8 cellular contexts compared by ENCODE assay signal in genomic region chr10:17199351-17199804, GRCh38. TPM values are rescaled to one million over a fixed set of nuclear protein-coding genes. Genes with fewer than 3 reads are reported as not detected.
DNase-seq lines count a peak whose midpoint lies in the region; ATAC-seq and TF ChIP-seq lines count a peak whose summit lies in the region.

No MANE protein-coding gene starts in this region.

- no peaks in the 10 kb centered on the region for H3K27me3 ChIP-seq in sigmoid colon

- H3K4me3 Mint-ChIP-seq in activated CD4-positive, alpha-beta T cell treated with anti-CD3 and anti-CD28 coated beads, Interleukin-2, amount 10 ng/mL, durations not matched to agents 24 days and 14 days = no peak overlapping the region

- H3K9me3 Mint-ChIP-seq in activated CD4-positive, alpha-beta T cell treated with anti-CD3 and anti-CD28 coated beads, Interleukin-2, amount 10 ng/mL, durations not matched to agents 24 days and 14 days = no peaks in the 10 kb centered on the region

- peaks cover 26% of the 10 kb centered on the region for H3K4me1 Mint-ChIP-seq in activated CD4-positive, alpha-beta T cell treated with anti-CD3 and anti-CD28 coated beads, Interleukin-2, amount 10 ng/mL, durations not matched to agents 24 days and 14 days

- WGBS in sigmoid colon, 2 donors = 67 to 74% methylated on average over 9 of the region's 9 CpGs

- TF ChIP-seq CTCF in fibroblast of mammary gland (conservative IDR thresholded peaks at IDR 0.05; ENCODE audit: control insufficient read depth, insufficient read depth, low read depth, low read length) (no peak), sigmoid colon (IDR thresholded peaks at IDR 0.05) (no peak)

- H3K27ac Mint-ChIP-seq in activated CD4-positive, alpha-beta T cell treated with anti-CD3 and anti-CD28 coated beads, Interleukin-2, amount 10 ng/mL, durations not matched to agents 24 days and 14 days = no peak overlapping the region

- DNase-seq in GF-D8 (lab: John Stamatoyannopoulos, UW) = peak; percentile 23
- peak; percentile 70 for DNase-seq in RKO (ENCODE audit: low spot score)
- peak; percentile 72 for DNase-seq in fibroblast of mammary gland (ENCODE audit: low read depth)
- DNase-seq in sigmoid colon = no peak
- no peak for DNase-seq in HK-2 (ENCODE audit: unreplicated experiment)
- DNase-seq in activated CD4-positive, alpha-beta T cell treated with anti-CD3 and anti-CD28 coated beads, Interleukin-2, amount 10 ng/mL, durations not matched to agents 24 days and 14 days = no peak
- DNase-seq in NK-92 treated with Interleukin-12 subunit alpha and Interleukin-12 subunit beta, amount 100 ng/mL, for 24 hours (lab: John Stamatoyannopoulos, UW) = no peak

- H3K4me1 ChIP-seq in sigmoid colon = peaks cover 3 to 15% (median 10%) of the 10 kb centered on the region in 4 donors

- TF ChIP-seq POLR2A in sigmoid colon (IDR thresholded peaks at IDR 0.05) = no peak

- no peaks in the 10 kb centered on the region for H3K36me3 Mint-ChIP-seq in activated CD4-positive, alpha-beta T cell treated with anti-CD3 and anti-CD28 coated beads, Interleukin-2, amount 10 ng/mL, durations not matched to agents 24 days and 14 days (ENCODE audit: low read depth)

- H3K27ac ChIP-seq in sigmoid colon = peak overlapping the region; percentile 88 to 95 (median 91)

- TF ChIP-seq EP300 in sigmoid colon (IDR thresholded peaks at IDR 0.05) = no peak

- intact Hi-C loops in sigmoid colon (cut with DNase I) = no loop called here
- intact Hi-C loops in activated CD4-positive, alpha-beta T cell treated with anti-CD3 and anti-CD28 coated beads, Interleukin-2, amount 10 ng/mL, durations not matched to agents 24 days and 14 days (cut with micrococcal nuclease) = no loop called here

- H3K9me3 ChIP-seq in sigmoid colon = no peaks in the 10 kb centered on the region

- peak overlapping the region; percentile 62 for H3K4me3 ChIP-seq in fibroblast of mammary gland (ENCODE audit: control insufficient read depth, low read depth, low read length)
- H3K4me3 ChIP-seq in sigmoid colon = peak overlapping the region in 2 of 4 donors; percentile 68 to 72

- H3K36me3 ChIP-seq in sigmoid colon = no peaks in the 10 kb centered on the region

- no peak for ATAC-seq in HG02642 (IDR thresholded peaks at IDR 0.05; ENCODE audit: poor library complexity, unreplicated experiment)

- H3K27me3 Mint-ChIP-seq in activated CD4-positive, alpha-beta T cell treated with anti-CD3 and anti-CD28 coated beads, Interleukin-2, amount 10 ng/mL, durations not matched to agents 24 days and 14 days = no peaks in the 10 kb centered on the region

RNA-seq across cellular contexts. Expression of gene TRDMT1, which starts 2.1 kb away (rescaled TPM):
- total RNA-seq in sigmoid colon = 10 to 100 TPM in 1 of 4 donors, 1 to 10 TPM in 3; 7.5 to 13.6 (median 8.4) TPM
- 1 to 10 TPM; 1.2 to 2.3 (median 2.3) TPM for polyA plus RNA-seq in sigmoid colon
- total RNA-seq in activated CD4-positive, alpha-beta T cell treated with anti-CD3 and anti-CD28 coated beads, Interleukin-2, amount 10 ng/mL, durations not matched to agents 24 days and 14 days = 3.9 and 5.6 TPM in 2 replicates

RNA-seq across cellular contexts. Expression of gene VIM, which starts 28.7 kb away (rescaled TPM):
- total RNA-seq in sigmoid colon = 1,000 to 10,000 TPM in 3 of 4 donors, 100 to 1,000 TPM in 1; 930 to 1,636 (median 1,211) TPM
- polyA plus RNA-seq in sigmoid colon = 100 to 1,000 TPM; 112 to 730 (median 484) TPM
- 178 and 182 TPM in 2 replicates for total RNA-seq in activated CD4-positive, alpha-beta T cell treated with anti-CD3 and anti-CD28 coated beads, Interleukin-2, amount 10 ng/mL, durations not matched to agents 24 days and 14 days

Comparison
In these comparisons a context has a peak if more than half of its experiments do, and no peak if none do; other contexts are left out.
1. DNase-seq: peak in GF-D8 (single experiment), RKO (single experiment) and fibroblast of mammary gland (single experiment); none in sigmoid colon (single experiment), HK-2 (single experiment), activated CD4-positive, alpha-beta T cell treated with anti-CD3 and anti-CD28 coated beads, Interleukin-2, amount 10 ng/mL, durations not matched to agents 24 days and 14 days (single experiment) and NK-92 treated with Interleukin-12 subunit alpha and Interleukin-12 subunit beta, amount 100 ng/mL, for 24 hours (single experiment).